ENCODE assay signal across 19 cellular contexts in the genomic region with DNA sequence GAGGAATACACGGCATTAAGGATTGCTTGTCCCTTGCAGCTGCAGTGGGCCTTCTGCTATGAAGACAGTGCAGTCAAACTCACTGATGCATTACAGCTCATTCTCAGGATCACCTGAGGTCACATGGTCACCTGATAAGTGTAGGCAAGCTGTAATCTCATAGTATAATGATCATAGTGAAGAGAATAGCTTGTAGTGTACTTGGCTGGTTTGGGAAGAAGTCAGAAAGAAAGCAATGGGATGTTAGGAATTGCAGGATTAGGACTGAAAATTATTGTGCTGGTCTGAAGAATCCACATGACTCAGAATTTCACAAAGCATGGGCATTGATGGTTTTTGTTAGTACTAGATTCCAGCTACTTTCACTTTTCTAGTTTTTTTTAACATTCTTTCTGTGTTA.
DNase-seq lines count a peak whose midpoint lies in the region; ATAC-seq, FAIRE-seq and TF ChIP-seq lines count a peak whose summit lies in the region.
"Had no signal": no experiment of that assay in that cellular context is flagged by ENCODE, and none has a peak within 500 bp of the region (broad histone marks: within the 10 kb centered on the region; RNA-seq: fewer than 3 reads in every experiment).

No MANE protein-coding gene starts in this region.

- peaks cover 70% of the 10 kb centered on the region for H3K4me1 ChIP-seq in A549

- ATAC-seq in A549: no peak
- ATAC-seq in HG02852 (IDR thresholded peaks at IDR 0.05; ENCODE audit: unreplicated experiment): no peak
- no peak for ATAC-seq in esophagus mucosa
- ATAC-seq in GM21423 (IDR thresholded peaks at IDR 0.05; ENCODE audit: unreplicated experiment): no peak

- no peak for TF ChIP-seq POLR2A in A549 (IDR thresholded peaks at IDR 0.05; ENCODE audit: low read length)

- intact Hi-C loops in CD14-positive monocyte (cut with micrococcal nuclease): no loop called here

- 84% methylated on average over 1 of the region's 1 CpG for WGBS in A549 (ENCODE audit: missing lambda C conversion rate)

- H3K4me3 Mint-ChIP-seq in CD14-positive monocyte: no peak overlapping the region
- H3K4me3 Mint-ChIP-seq: activated naive CD4-positive, alpha-beta T cell treated with anti-CD3 and anti-CD28 coated beads, Interleukin-2, amount 50 U/mL, for 24 hours had no signal

- no peak for TF ChIP-seq RAD21 in A549 (conservative IDR thresholded peaks at IDR 0.05 in 1 of 2, IDR thresholded peaks at IDR 0.05 in 1 of 2)

- peaks cover 6 to 12% of the 10 kb centered on the region in 2 donors for H3K36me3 Mint-ChIP-seq in CD14-positive monocyte

- H3K27ac ChIP-seq in A549: peak overlapping the region; percentile 1 to 42; a peak in 3 of 6 replicates
- H3K27ac ChIP-seq: BLaER1, tibial artery had no signal

- CTCF ChIA-PET in A549 (lab: Yijun Ruan, JAX): interaction anchor here (3.1 kb wide), 1 partner anchor 189 kb away, joined by 10 read pairs; no protein-coding TSS in a partner anchor

- DNase-seq in A549 (ENCODE audit: low read depth in 1 of 2, low spot score in 1 of 2) (no peak), ELR (ENCODE audit: low read depth) (peak; percentile 24), NCI-H82 (lab: John Stamatoyannopoulos, UW) (peak; percentile 80), kidney tubule cell (ENCODE audit: low spot score) (peak; percentile 26), CD14-positive monocyte (ENCODE audit: low spot score) (no peak)
- DNase-seq: head of caudate nucleus; Kasumi-1; kidney glomerular epithelial cell; NCI-H2029; stimulated activated CD4-positive, alpha-beta T cell treated with anti-CD3 and anti-CD28 coated beads, Interleukin-2, amount 100 ng/mL, for 24 hours; stimulated activated CD8-positive, alpha-beta memory T cell treated with anti-CD3 and anti-CD28 coated beads, Interleukin-4, amount 100 ng/mL, for 48 hours; tibial artery had no signal

- H3K9me3 Mint-ChIP-seq in CD14-positive monocyte: no peaks in the 10 kb centered on the region
- H3K9me3 Mint-ChIP-seq: activated naive CD4-positive, alpha-beta T cell treated with anti-CD3 and anti-CD28 coated beads, Interleukin-2, amount 50 U/mL, for 24 hours had no signal

- no peak for FAIRE-seq in A549 (lab: Jason Lieb, UNC)
- FAIRE-seq: endometrium, H1 had no signal

- H3K9me3 ChIP-seq in A549: no peaks in the 10 kb centered on the region
- H3K9me3 ChIP-seq: BLaER1, tibial artery had no signal

- H3K27me3 Mint-ChIP-seq in CD14-positive monocyte (ENCODE audit: low read depth in 3 of 3): no peaks in the 10 kb centered on the region
- H3K27me3 Mint-ChIP-seq: activated naive CD4-positive, alpha-beta T cell treated with anti-CD3 and anti-CD28 coated beads, Interleukin-2, amount 50 U/mL, for 24 hours had no signal

- no peaks in the 10 kb centered on the region for H3K4me1 Mint-ChIP-seq in CD14-positive monocyte

- POLR2A ChIA-PET in A549 (lab: Yijun Ruan, JAX): no interaction called here

- H3K4me2 ChIP-seq in A549: 0 out of 3 replicates have a peak overlapping the region, but pooled peaks have one; percentile 16
- H3K4me2 ChIP-seq: BLaER1 had no signal

- TF ChIP-seq EP300 in A549 (IDR thresholded peaks at IDR 0.05): no peak

- no peak overlapping the region for H3K4me3 ChIP-seq in A549
- H3K4me3 ChIP-seq: BLaER1, tibial artery had no signal

- H3K27ac Mint-ChIP-seq in CD14-positive monocyte: no peak overlapping the region
- H3K27ac Mint-ChIP-seq: activated naive CD4-positive, alpha-beta T cell treated with anti-CD3 and anti-CD28 coated beads, Interleukin-2, amount 50 U/mL, for 24 hours had no signal

- TF ChIP-seq CTCF in A549 (IDR thresholded peaks at IDR 0.05) (no peak), CD14-positive monocyte (IDR thresholded peaks at IDR 0.05) (no peak)

TF ChIP-seq in A549, 52 proteins besides CTCF, POLR2A, EP300 and RAD21:
- no peak for TF ChIP-seq JUNB (IDR thresholded peaks at IDR 0.05)
- no peak for TF ChIP-seq HOXA7 (CRISPR knock-in tag; IDR thresholded peaks at IDR 0.05)
- no peak for TF ChIP-seq MAX (IDR thresholded peaks at IDR 0.05)
- TF ChIP-seq HMGXB4 (CRISPR knock-in tag; IDR thresholded peaks at IDR 0.05; ENCODE audit: borderline replicate concordance): no peak
- TF ChIP-seq NFE2L2 (conservative IDR thresholded peaks at IDR 0.05; ENCODE audit: low read length): no peak
- TF ChIP-seq, protein P1, sequence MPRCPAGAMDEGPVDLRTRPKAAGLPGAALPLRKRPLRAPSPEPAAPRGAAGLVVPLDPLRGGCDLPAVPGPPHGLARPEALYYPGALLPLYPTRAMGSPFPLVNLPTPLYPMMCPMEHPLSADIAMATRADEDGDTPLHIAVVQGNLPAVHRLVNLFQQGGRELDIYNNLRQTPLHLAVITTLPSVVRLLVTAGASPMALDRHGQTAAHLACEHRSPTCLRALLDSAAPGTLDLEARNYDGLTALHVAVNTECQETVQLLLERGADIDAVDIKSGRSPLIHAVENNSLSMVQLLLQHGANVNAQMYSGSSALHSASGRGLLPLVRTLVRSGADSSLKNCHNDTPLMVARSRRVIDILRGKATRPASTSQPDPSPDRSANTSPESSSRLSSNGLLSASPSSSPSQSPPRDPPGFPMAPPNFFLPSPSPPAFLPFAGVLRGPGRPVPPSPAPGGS (IDR thresholded peaks at IDR 0.05): no peak
- no peak for TF ChIP-seq RCOR1 (IDR thresholded peaks at IDR 0.05; ENCODE audit: low read depth, low read length)
- no peak for TF ChIP-seq ZFP36 (IDR thresholded peaks at IDR 0.05; ENCODE audit: borderline replicate concordance, partially characterized antibody)
- TF ChIP-seq, protein P2, sequence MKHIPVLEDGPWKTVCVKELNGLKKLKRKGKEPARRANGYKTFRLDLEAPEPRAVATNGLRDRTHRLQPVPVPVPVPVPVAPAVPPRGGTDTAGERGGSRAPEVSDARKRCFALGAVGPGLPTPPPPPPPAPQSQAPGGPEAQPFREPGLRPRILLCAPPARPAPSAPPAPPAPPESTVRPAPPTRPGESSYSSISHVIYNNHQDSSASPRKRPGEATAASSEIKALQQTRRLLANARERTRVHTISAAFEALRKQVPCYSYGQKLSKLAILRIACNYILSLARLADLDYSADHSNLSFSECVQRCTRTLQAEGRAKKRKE (CRISPR knock-in tag; IDR thresholded peaks at IDR 0.05; ENCODE audit: low read depth): no peak
- TF ChIP-seq FOSB (CRISPR knock-in tag; IDR thresholded peaks at IDR 0.05): no peak
- no peak for TF ChIP-seq EHF (CRISPR knock-in tag; IDR thresholded peaks at IDR 0.05)
TF ChIP-seq in A549: peak in this region for 0.

Comparison
In these comparisons a context has a peak if more than half of its experiments do, and no peak if none do; other contexts are left out.
1. DNase-seq: peak in ELR (single experiment), NCI-H82 (single experiment) and kidney tubule cell (single experiment); none in A549 (0 of 2) and CD14-positive monocyte (single experiment).